Comparison of ENCODE assay signal across 2 cellular contexts in genomic region chr12:113940929-113941486, GRCh38.
TF ChIP-seq lines count a peak whose summit lies in the region.

No MANE protein-coding gene starts in this region.

TF ChIP-seq in HepG2, 621 proteins besides CTCF, POLR2A, EP300 and RAD21:
- TF ChIP-seq ZNF296 (CRISPR knock-in tag; conservative IDR thresholded peaks at IDR 0.05), result no peak
- no peak for TF ChIP-seq SMARCC2 (IDR thresholded peaks at IDR 0.05)
- no peak for TF ChIP-seq ZNF703 (CRISPR knock-in tag; IDR thresholded peaks at IDR 0.05; ENCODE audit: borderline replicate concordance)
- peak; percentile 77 for TF ChIP-seq ZNF629 (CRISPR knock-in tag; conservative IDR thresholded peaks at IDR 0.05)

TF ChIP-seq in K562, 482 proteins besides CTCF, POLR2A, EP300 and RAD21:
- peak; percentile 76 for TF ChIP-seq BCOR (IDR thresholded peaks at IDR 0.05)
- no peak for TF ChIP-seq HDAC8 (tag; IDR thresholded peaks at IDR 0.05)
- no peak for TF ChIP-seq GTF2B (IDR thresholded peaks at IDR 0.05; ENCODE audit: extremely low read depth, insufficient read length)
- TF ChIP-seq MECOM (CRISPR knock-in tag; IDR thresholded peaks at IDR 0.05), result no peak
- TF ChIP-seq ZC3H11A (IDR thresholded peaks at IDR 0.05; ENCODE audit: low read depth, low read length), result no peak
- TF ChIP-seq MCM2 (IDR thresholded peaks at IDR 0.05; ENCODE audit: low read depth), result no peak
- no peak for TF ChIP-seq NFRKB (IDR thresholded peaks at IDR 0.05; ENCODE audit: low read depth)
- TF ChIP-seq ETS2 (tag; IDR thresholded peaks at IDR 0.05; ENCODE audit: borderline replicate concordance, poor library complexity, severe bottlenecking), result no peak
- no peak for TF ChIP-seq POLR2B (IDR thresholded peaks at IDR 0.05; ENCODE audit: low read depth, partially characterized antibody)
- no peak for TF ChIP-seq ZNF146 (CRISPR knock-in tag; IDR thresholded peaks at IDR 0.05; ENCODE audit: unreplicated experiment)
- TF ChIP-seq ZNF717 (CRISPR knock-in tag; IDR thresholded peaks at IDR 0.05), result no peak
- TF ChIP-seq EZH2 (IDR thresholded peaks at IDR 0.05; ENCODE audit: borderline replicate concordance, low read depth, low read length), result no peak
- no peak for TF ChIP-seq BCL6 (CRISPR knock-in tag; IDR thresholded peaks at IDR 0.05)
- no peak for TF ChIP-seq RBBP5 (IDR thresholded peaks at IDR 0.05; ENCODE audit: borderline replicate concordance, insufficient read depth, low read length, poor library complexity, severe bottlenecking)
- no peak for TF ChIP-seq ZSCAN32 (CRISPR knock-in tag; IDR thresholded peaks at IDR 0.05)
- TF ChIP-seq RCOR1 (IDR thresholded peaks at IDR 0.05; ENCODE audit: borderline replicate concordance in 1 of 2, low read depth in 2 of 2, low read length in 2 of 2), result 0 out of 4 replicates have a peak, but pooled peaks of 1 of the 2 experiments have one; percentile 6
- TF ChIP-seq ZKSCAN8 (CRISPR knock-in tag; IDR thresholded peaks at IDR 0.05), result no peak
- TF ChIP-seq REST (CRISPR knock-in tag; IDR thresholded peaks at IDR 0.05; ENCODE audit: low read depth), result no peak
- TF ChIP-seq FOXO4 (CRISPR knock-in tag; IDR thresholded peaks at IDR 0.05), result no peak
- no peak for TF ChIP-seq ETV1 (tag; conservative IDR thresholded peaks at IDR 0.05; ENCODE audit: low read depth)
- TF ChIP-seq JUND (IDR thresholded peaks at IDR 0.05; ENCODE audit: borderline replicate concordance, low read depth, low read length), result no peak
- TF ChIP-seq JUND (tag; IDR thresholded peaks at IDR 0.05; ENCODE audit: borderline replicate concordance, low read depth, low read length), result no peak
- peak; percentile 81 for TF ChIP-seq ADNP (tag; IDR thresholded peaks at IDR 0.05)
- TF ChIP-seq BRCA1 (IDR thresholded peaks at IDR 0.05), result no peak
- TF ChIP-seq BRCA1 (CRISPR knock-in tag; IDR thresholded peaks at IDR 0.05), result no peak
- TF ChIP-seq HOMEZ (CRISPR knock-in tag; IDR thresholded peaks at IDR 0.05), result no peak
- TF ChIP-seq KDM1A (IDR thresholded peaks at IDR 0.05), result peak in 1 of 2 experiments; percentile 16; a peak in 1 of 4 replicates
- no peak for TF ChIP-seq SAFB (IDR thresholded peaks at IDR 0.05; ENCODE audit: borderline replicate concordance, low read depth, low read length)
- peak; percentile 79 for TF ChIP-seq RBM25 (IDR thresholded peaks at IDR 0.05; ENCODE audit: low read depth, low read length, severe bottlenecking)
